In the genomic region with DNA sequence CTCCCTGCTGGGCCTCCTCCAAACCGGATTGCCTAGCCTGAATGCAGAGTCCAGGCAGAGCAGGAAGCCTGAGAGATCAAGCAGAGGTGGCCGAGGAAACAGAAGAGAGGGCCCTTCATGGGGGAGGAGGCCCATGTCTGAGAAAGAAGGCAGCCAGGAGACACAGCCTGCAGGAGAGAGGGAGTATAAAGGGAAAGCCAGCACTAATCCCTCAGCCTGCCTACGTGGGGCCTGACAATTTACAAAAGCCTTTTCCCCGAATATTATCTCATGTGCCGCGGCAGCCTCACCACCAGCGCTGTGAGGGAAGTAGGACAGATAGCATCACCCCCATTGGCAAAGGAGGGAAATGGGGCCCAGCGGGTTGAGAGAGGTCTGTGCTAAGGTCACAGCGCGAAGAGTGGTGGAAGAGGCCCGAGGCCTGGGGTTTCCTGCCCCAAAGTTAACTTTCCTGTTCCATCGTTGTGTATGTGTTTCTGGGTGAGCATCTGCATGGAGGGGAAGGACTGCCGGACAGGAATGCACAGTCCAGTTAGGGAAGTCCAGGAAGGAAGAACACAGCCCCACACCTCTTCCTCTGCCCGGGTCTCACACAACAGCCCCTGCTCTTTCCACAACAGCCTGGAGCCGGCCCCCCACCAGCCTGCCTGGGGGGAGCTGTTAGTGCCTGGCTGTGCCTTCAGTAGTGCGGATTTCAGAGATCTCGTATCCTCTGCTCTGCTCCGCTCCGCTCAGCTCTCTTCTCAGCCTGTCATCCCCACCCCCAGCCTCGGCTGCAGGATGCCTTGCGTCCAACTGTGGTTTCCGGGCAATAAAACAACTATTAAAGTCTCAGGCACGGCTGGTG, we compare ENCODE assay signal across 13 cellular contexts. TPM values are rescaled to one million over a fixed set of nuclear protein-coding genes. Genes with fewer than 3 reads are reported as not detected.
DNase-seq lines count a peak whose midpoint lies in the region; ATAC-seq and TF ChIP-seq lines count a peak whose summit lies in the region.
"Had no signal": no experiment of that assay in that cellular context is flagged by ENCODE, and none has a peak within 500 bp of the region (broad histone marks: within the 10 kb centered on the region; RNA-seq: fewer than 3 reads in every experiment).

No MANE protein-coding gene starts in this region.

- H2AK5ac ChIP-seq in H9 (ENCODE audit: insufficient read length, low read length): no peak overlapping the region

- peak overlapping the region in 1 of 3 experiments; percentile 59; a peak in 1 of 7 replicates for H3K27ac Mint-ChIP-seq in H9
- H3K27ac Mint-ChIP-seq: activated naive CD8-positive, alpha-beta T cell treated with anti-CD3 and anti-CD28 coated beads for 36 hours had no signal

- peak overlapping the region; percentile 57 for H3K4me3 ChIP-seq in BLaER1
- H3K4me3 ChIP-seq: thoracic aorta had no signal

- H3K23me2 ChIP-seq in H9 (ENCODE audit: insufficient read length, low read depth, low read length, poor library complexity, severe bottlenecking): peaks cover 43% of the 10 kb centered on the region

- no peak overlapping the region for H3K4ac ChIP-seq in H9 (ENCODE audit: low read depth, low read length)

- H3K27ac ChIP-seq in BLaER1: peak overlapping the region; percentile 95
- no peak overlapping the region for H3K27ac ChIP-seq in H9 (ENCODE audit: insufficient read length, low read depth, low read length)
- H3K27ac ChIP-seq: epithelial cell of prostate, thoracic aorta had no signal

- no peak overlapping the region for H3K23ac ChIP-seq in H9 (ENCODE audit: insufficient read length, low read depth, low read length)

- no peaks in the 10 kb centered on the region for H3K79me1 ChIP-seq in H9 (ENCODE audit: insufficient read depth, low read depth, low read length, poor library complexity, severe bottlenecking)

- H2BK15ac ChIP-seq in H9 (ENCODE audit: low read depth, low read length): no peak overlapping the region

- H3K9ac ChIP-seq in BLaER1 (peak overlapping the region; percentile 95), H9 (ENCODE audit: extremely low read depth, insufficient read length, low read length) (no peak overlapping the region)

- no peak overlapping the region for H2BK120ac ChIP-seq in H9 (ENCODE audit: low read depth, low read length, poor library complexity, severe bottlenecking)

- no peaks in the 10 kb centered on the region for H3K36me3 ChIP-seq in BLaER1
- H3K36me3 ChIP-seq: thoracic aorta had no signal

- H2AFZ ChIP-seq in H9 (ENCODE audit: low read length): no peak overlapping the region

- H4K91ac ChIP-seq in H9 (ENCODE audit: insufficient read length, low read depth, low read length): no peak overlapping the region

- H3K56ac ChIP-seq in H9 (ENCODE audit: insufficient read length, low read depth, low read length): no peak overlapping the region

- peaks cover 53 to 54% of the 10 kb centered on the region in 2 experiments for H3K9me3 Mint-ChIP-seq in H9
- H3K9me3 Mint-ChIP-seq: activated naive CD8-positive, alpha-beta T cell treated with anti-CD3 and anti-CD28 coated beads for 36 hours had no signal

- H3K4me3 Mint-ChIP-seq in H9: peak overlapping the region; percentile 43 to 59
- H3K4me3 Mint-ChIP-seq: activated naive CD8-positive, alpha-beta T cell treated with anti-CD3 and anti-CD28 coated beads for 36 hours had no signal

- DNase-seq in H9 (peak; percentile 56), SKM-1 treated with dmso at 0.1 percent for 144 hours (lab: John Stamatoyannopoulos, UW; ENCODE audit: unreplicated experiment) (peak; percentile 45), left colon (peak in 1 of 2 donors; percentile 63), SK-N-DZ (ENCODE audit: low spot score) (no peak), RKO (ENCODE audit: low spot score) (no peak)
- DNase-seq: activated CD4-positive, CD25-positive, alpha-beta regulatory T cell treated with anti-CD3 and anti-CD28 coated beads, Interleukin-2, amount 50 U/mL, for 72 hours; activated naive CD8-positive, alpha-beta T cell treated with anti-CD3 and anti-CD28 coated beads for 36 hours; NCI-H446 had no signal

- peaks cover 90% of the 10 kb centered on the region for H3K27me3 Mint-ChIP-seq in H9 (ENCODE audit: low read depth)
- H3K27me3 Mint-ChIP-seq: activated naive CD8-positive, alpha-beta T cell treated with anti-CD3 and anti-CD28 coated beads for 36 hours had no signal

- no peak overlapping the region for H2BK5ac ChIP-seq in H9 (ENCODE audit: insufficient read length, low read length)

- ATAC-seq in left colon: peak; percentile 60
- no peak for ATAC-seq in HG03342 (IDR thresholded peaks at IDR 0.05; ENCODE audit: unreplicated experiment)
- no peak for ATAC-seq in HG03460 (IDR thresholded peaks at IDR 0.05; ENCODE audit: unreplicated experiment)

- no peaks in the 10 kb centered on the region for H3K27me3 ChIP-seq in BLaER1
- peaks cover 65% of the 10 kb centered on the region for H3K27me3 ChIP-seq in H9 (ENCODE audit: insufficient read depth, low read length)

- TF ChIP-seq CTCF in H9 (conservative IDR thresholded peaks at IDR 0.05): no peak

- WGBS in H9 (ENCODE audit: extremely low coverage, insufficient read length, low lambda C conversion rate): no CpG with 5 or more reads among the region's 23 CpGs

- no peak overlapping the region for H2BK12ac ChIP-seq in H9 (ENCODE audit: insufficient read length, low read depth, low read length)

- H3T11ph ChIP-seq in H9 (ENCODE audit: low read length): no peak overlapping the region

- intact Hi-C loops in left colon (cut with DNase I, micrococcal nuclease): no loop called here

- no peaks in the 10 kb centered on the region for H4K20me1 ChIP-seq in BLaER1
- peaks cover 5% of the 10 kb centered on the region for H4K20me1 ChIP-seq in H9 (ENCODE audit: control insufficient read depth, insufficient read depth, insufficient read length)

- no peak overlapping the region for H3K18ac ChIP-seq in H9 (ENCODE audit: insufficient read length, low read depth, low read length)

- H3K9me3 ChIP-seq in BLaER1: peaks cover 49% of the 10 kb centered on the region
- H3K9me3 ChIP-seq in H9 (ENCODE audit: control insufficient read depth, low read depth, low read length): no peaks in the 10 kb centered on the region
- H3K9me3 ChIP-seq: thoracic aorta had no signal

- H3K36me3 Mint-ChIP-seq in H9 (ENCODE audit: insufficient read depth in 1 of 3, low read depth in 3 of 3): peaks cover 0 to 2% (median 0%) of the 10 kb centered on the region in 3 experiments; a peak in 2 of 7 replicates

- peak overlapping the region; percentile 85 for H3K4me2 ChIP-seq in BLaER1
- H3K4me2 ChIP-seq in H9 (ENCODE audit: insufficient read depth, insufficient read length, low read length): peak overlapping the region; percentile 63

- H3K79me2 ChIP-seq in H9 (ENCODE audit: insufficient read depth, low read length): no peaks in the 10 kb centered on the region

- H2BK20ac ChIP-seq in H9 (ENCODE audit: low read depth, low read length, poor library complexity, severe bottlenecking): no peak overlapping the region

- no peak overlapping the region for H4K8ac ChIP-seq in H9 (replicated peaks; ENCODE audit: insufficient read length, low read depth, low read length)

- H3K4me1 ChIP-seq in BLaER1 (peaks cover 79% of the 10 kb centered on the region), H9 (ENCODE audit: insufficient read depth, low read length) (peaks cover 16% of the 10 kb centered on the region; the same call in 1 of the 2 replicates)

- H3K14ac ChIP-seq in H9 (ENCODE audit: insufficient read depth, low read length): no peak overlapping the region; the same call in 1 of the 2 replicates

- H4K5ac ChIP-seq in H9 (ENCODE audit: insufficient read length, low read depth, low read length): no peak overlapping the region

- peaks cover 38 to 46% of the 10 kb centered on the region in 2 experiments for H3K4me1 Mint-ChIP-seq in H9

RNA-seq across cellular contexts. Expression of a gene that starts 50.9 kb away (rescaled TPM):
- 126 and 134 TPM in 2 replicates for total RNA-seq in H9 (2021)
- 10 to 100 TPM; 19.0 to 24.4 TPM for total RNA-seq in left colon
- 54.9 and 65.2 TPM in 2 replicates for polyA plus RNA-seq in SK-N-DZ (2014; cell fraction: cytosol; rRNA removed)
- polyA plus RNA-seq in SK-N-DZ (2014; cell fraction: nucleus; rRNA removed): 40.2 and 73.5 TPM in 2 replicates

Comparison
In these comparisons a context has a peak if more than half of its experiments do, and no peak if none do; other contexts are left out.
1. DNase-seq: peak in H9 (single experiment) and SKM-1 treated with dmso at 0.1 percent for 144 hours (single experiment); none in SK-N-DZ (single experiment) and RKO (single experiment).